In the genomic region with DNA sequence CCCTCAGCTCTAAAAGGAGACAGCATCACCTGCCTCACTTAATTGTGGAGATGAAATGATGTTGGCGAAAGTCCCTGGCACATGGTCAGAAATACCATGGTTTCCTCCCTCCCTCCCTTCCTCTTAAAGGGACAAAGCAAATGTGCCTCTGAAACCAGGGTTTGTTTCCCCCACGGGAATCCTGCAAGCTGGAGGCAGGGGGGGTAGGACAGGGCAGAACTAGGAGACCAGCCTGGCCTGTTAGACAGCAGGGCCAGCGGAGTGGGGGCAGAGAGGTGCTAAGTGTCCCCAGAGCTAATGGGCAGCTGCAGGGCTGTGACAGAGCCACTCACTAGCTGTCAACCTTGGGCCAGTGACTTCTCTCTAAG, we compare ENCODE assay signal across 10 cellular contexts. TPM values are rescaled to one million over a fixed set of nuclear protein-coding genes. Genes with fewer than 3 reads are reported as not detected.
DNase-seq lines count a peak whose midpoint lies in the region; ATAC-seq, FAIRE-seq and TF ChIP-seq lines count a peak whose summit lies in the region.
"Had no signal": no experiment of that assay in that cellular context is flagged by ENCODE, and none has a peak within 500 bp of the region (broad histone marks: within the 10 kb centered on the region; RNA-seq: fewer than 3 reads in every experiment).

No MANE protein-coding gene starts in this region.

- no peak for TF ChIP-seq POLR2A in spleen (IDR thresholded peaks at IDR 0.05)
- no peak for TF ChIP-seq POLR2A in HepG2 (IDR thresholded peaks at IDR 0.05; ENCODE audit: insufficient read depth in 1 of 2, low read depth in 2 of 2, low read length in 2 of 2)

- H3K4me2 ChIP-seq in Loucy (ENCODE audit: low read depth, low read length, poor library complexity, severe bottlenecking), result no peak overlapping the region
- no peak overlapping the region for H3K4me2 ChIP-seq in HepG2 (ENCODE audit: low read depth, low read length)
- H3K4me2 ChIP-seq: PC-9 had no signal

- peak overlapping the region; percentile 29 for H3K9ac ChIP-seq in Loucy (ENCODE audit: low read depth, low read length, poor library complexity, severe bottlenecking)
- no peak overlapping the region for H3K9ac ChIP-seq in HepG2 (ENCODE audit: insufficient read depth, low read depth, low read length)

- POLR2A ChIA-PET in HepG2 (lab: Yijun Ruan, JAX), result interaction anchor here (1.3 kb wide), 1 partner anchor 56 kb away, joined by 3 read pairs; a partner anchor contains a TSS

- H3K4me3 Mint-ChIP-seq in stimulated activated memory B cell treated with anti-CD40 and anti-IgM and Interleukin-4, amounts not matched to agents 10 μg/mL and 1 μg/mL and 100 μg/mL, for 72 hours, result no peak overlapping the region

- no peak overlapping the region for H2AFZ ChIP-seq in Loucy (ENCODE audit: low read length)
- H2AFZ ChIP-seq in HepG2 (ENCODE audit: low read length), result no peak overlapping the region
- H2AFZ ChIP-seq: PC-9 had no signal

- no peak for TF ChIP-seq CTCF in Loucy (conservative IDR thresholded peaks at IDR 0.05; ENCODE audit: low read length)
- TF ChIP-seq CTCF in spleen (IDR thresholded peaks at IDR 0.05 in 8 of 11, conservative IDR thresholded peaks at IDR 0.05 in 3 of 11), result no peak
- no peak for TF ChIP-seq CTCF in HepG2 (CRISPR knock-in tag; IDR thresholded peaks at IDR 0.05)

- no peaks in the 10 kb centered on the region for H3F3A ChIP-seq in Loucy (ENCODE audit: low read depth)

- H3K4me1 ChIP-seq in Loucy (ENCODE audit: insufficient read depth, low read length, poor library complexity, severe bottlenecking), result peaks cover 62% of the 10 kb centered on the region
- H3K4me1 ChIP-seq in right cardiac atrium (ENCODE audit: control insufficient read depth, insufficient read depth, low read length), result peaks cover 15% of the 10 kb centered on the region
- peaks cover 0 to 72% (median 46%) of the 10 kb centered on the region in 6 donors for H3K4me1 ChIP-seq in spleen
- H3K4me1 ChIP-seq in HepG2 (ENCODE audit: insufficient read depth, low read length), result no peaks in the 10 kb centered on the region

- H3K27ac ChIP-seq in caudate nucleus (ENCODE audit: low read depth, low read length) (peak overlapping the region; percentile 28), right cardiac atrium (ENCODE audit: low read length) (peak overlapping the region; percentile 79), spleen (peak overlapping the region in 5 of 8 donors; percentile 21 to 88 (median 50)), HepG2 (ENCODE audit: extremely low read length, insufficient read depth, low read length) (no peak overlapping the region)
- H3K27ac ChIP-seq: PC-9 had no signal

- H4K20me1 ChIP-seq in Loucy (ENCODE audit: insufficient read depth, low read length, poor library complexity, severe bottlenecking), result no peaks in the 10 kb centered on the region
- no peaks in the 10 kb centered on the region for H4K20me1 ChIP-seq in HepG2 (ENCODE audit: insufficient read depth, low read length)

- no peak for TF ChIP-seq RAD21 in HepG2 (CRISPR knock-in tag; IDR thresholded peaks at IDR 0.05)

- H3K27ac Mint-ChIP-seq in stimulated activated memory B cell treated with anti-CD40 and anti-IgM and Interleukin-4, amounts not matched to agents 10 μg/mL and 1 μg/mL and 100 μg/mL, for 72 hours, result no peak overlapping the region

- H3K36me3 ChIP-seq in Loucy (ENCODE audit: insufficient read depth, low read length) (no peaks in the 10 kb centered on the region), spleen (no peaks in the 10 kb centered on the region), HepG2 (replicated peaks in 1 of 2; ENCODE audit: control insufficient read depth in 1 of 2, insufficient read depth in 2 of 2, low read length in 2 of 2) (no peaks in the 10 kb centered on the region)

- BruUV-seq in HepG2 (replicated peaks; lab: Mats Ljungman, UMichigan), result no TSS peak

- H3K79me2 ChIP-seq in Loucy (ENCODE audit: insufficient read depth, low read length), result no peaks in the 10 kb centered on the region
- no peaks in the 10 kb centered on the region for H3K79me2 ChIP-seq in HepG2 (ENCODE audit: insufficient read depth, low read length)

- CTCF ChIA-PET in HepG2 (lab: Yijun Ruan, JAX; ENCODE audit: low intra/inter-chr PET ratio, low total read pairs), result interaction anchor here (1.1 to 1.2 kb wide), 2 partner anchors 108 to 127 kb away, joined by 3 to 6 read pairs; no protein-coding TSS in a partner anchor

- ATAC-seq in right cardiac atrium (peak; percentile 13 to 23), HepG2 (no peak), HG02884 (IDR thresholded peaks at IDR 0.05; ENCODE audit: unreplicated experiment) (no peak), GM21515 (IDR thresholded peaks at IDR 0.05; ENCODE audit: unreplicated experiment) (no peak)
- no peak for ATAC-seq in stimulated activated memory B cell treated with anti-CD40 and anti-IgM and Interleukin-4, amounts not matched to agents 10 μg/mL and 1 μg/mL and 100 μg/mL, for 72 hours

- H3K9me2 ChIP-seq in Loucy (replicated peaks; ENCODE audit: low read depth, low read length), result no peaks in the 10 kb centered on the region

- H3K9me3 Mint-ChIP-seq in stimulated activated memory B cell treated with anti-CD40 and anti-IgM and Interleukin-4, amounts not matched to agents 10 μg/mL and 1 μg/mL and 100 μg/mL, for 72 hours, result no peaks in the 10 kb centered on the region

- in situ Hi-C loops in HepG2 (cut with HindIII; ENCODE audit: extremely low pct_ligation_motif_present, low pct_unique_long_range_greater_than_20kb), result loop anchor here (10.0 kb wide), 1 partner anchor 131 kb away; no protein-coding TSS in a partner anchor

- H3K4me3 ChIP-seq in Loucy (ENCODE audit: low read length, poor library complexity, severe bottlenecking) (no peak overlapping the region), right cardiac atrium (ENCODE audit: low read length) (no peak overlapping the region), spleen (no peak overlapping the region), HepG2 (replicated peaks in 1 of 3; ENCODE audit: insufficient read depth in 1 of 3, low read depth in 2 of 3, low read length in 3 of 3) (no peak overlapping the region)
- H3K4me3 ChIP-seq: PC-9 had no signal

- DNase-seq in caudate nucleus (lab: John Stamatoyannopoulos, UW), result peak in 1 of 61 donors; percentile 67
- DNase-seq in right cardiac atrium, result peak in 1 of 3 donors; percentile 61
- no peak for DNase-seq in spleen
- DNase-seq in HepG2 (ENCODE audit: low spot score), result no peak

- FAIRE-seq in HepG2 (lab: Jason Lieb, UNC), result no peak
- FAIRE-seq: islet of Langerhans had no signal

- peaks cover 24% of the 10 kb centered on the region for H3K4me1 Mint-ChIP-seq in stimulated activated memory B cell treated with anti-CD40 and anti-IgM and Interleukin-4, amounts not matched to agents 10 μg/mL and 1 μg/mL and 100 μg/mL, for 72 hours

- H3K27me3 Mint-ChIP-seq in stimulated activated memory B cell treated with anti-CD40 and anti-IgM and Interleukin-4, amounts not matched to agents 10 μg/mL and 1 μg/mL and 100 μg/mL, for 72 hours, result peaks cover 23% of the 10 kb centered on the region

- H3K9me3 ChIP-seq in Loucy (ENCODE audit: insufficient read depth, low read depth, low read length) (no peaks in the 10 kb centered on the region), right cardiac atrium (ENCODE audit: control insufficient read depth, low read length) (no peaks in the 10 kb centered on the region), spleen (no peaks in the 10 kb centered on the region), HepG2 (ENCODE audit: low read length) (no peaks in the 10 kb centered on the region)

- intact Hi-C loops in right cardiac atrium (cut with DNase I), result loop anchor here (2.0 to 10.0 kb wide), 5 partner anchors 101 to 129 kb away; no protein-coding TSS in a partner anchor
- intact Hi-C loops in spleen (cut with DNase I; ENCODE audit: low total_unique reads), result loop anchor here (5.0 kb wide), 1 partner anchor 109 kb away; no protein-coding TSS in a partner anchor
- intact Hi-C loops in HepG2 (cut with micrococcal nuclease; ENCODE audit: unreplicated experiment), result loop anchor here (1.0 to 5.0 kb wide), 2 partner anchors 109 to 127 kb away; no protein-coding TSS in a partner anchor

- WGBS in right cardiac atrium, result 29% methylated on average over 3 of the region's 3 CpGs
- WGBS in spleen, 5 donors, result 13 to 41% (median 40%) methylated on average over 2 to 3 of the region's 3 CpGs
- no CpG with 5 or more reads among the region's 3 CpGs for WGBS in HepG2 (ENCODE audit: low lambda C conversion rate)

- TF ChIP-seq EP300 in HepG2 (IDR thresholded peaks at IDR 0.05; ENCODE audit: low read depth in 2 of 2, low read length in 2 of 2) (no peak), HepG2 (CRISPR knock-in tag; IDR thresholded peaks at IDR 0.05; ENCODE audit: borderline replicate concordance) (no peak)

- H3K36me3 Mint-ChIP-seq in stimulated activated memory B cell treated with anti-CD40 and anti-IgM and Interleukin-4, amounts not matched to agents 10 μg/mL and 1 μg/mL and 100 μg/mL, for 72 hours, result no peaks in the 10 kb centered on the region

- H3K27me3 ChIP-seq in Loucy (ENCODE audit: insufficient read depth, low read length, poor library complexity, severe bottlenecking) (no peaks in the 10 kb centered on the region), right cardiac atrium (ENCODE audit: control insufficient read depth, insufficient read depth) (no peaks in the 10 kb centered on the region), spleen (replicated peaks in 1 of 7) (peaks cover 0 to 38% (median 0%) of the 10 kb centered on the region in 7 donors), HepG2 (ENCODE audit: control insufficient read depth in 1 of 2, insufficient read depth in 2 of 2, low read length in 2 of 2) (no peaks in the 10 kb centered on the region)

RNA-seq across cellular contexts. Expression of a gene that starts 5.7 kb away (rescaled TPM):
- 1 to 10 TPM; 3.0 to 5.7 (median 4.2) TPM for total RNA-seq in right cardiac atrium
- 2.7 TPM for polyA plus RNA-seq in right cardiac atrium
- 1 to 10 TPM; 2.7 to 5.9 (median 4.2) TPM for total RNA-seq in spleen
- polyA plus RNA-seq in spleen, result under 1 TPM; 0.46 to 0.99 (median 0.61) TPM
- not detected in 2 replicates for total RNA-seq in HepG2 (2016; rRNA removed; fragmentation: Illumina TruSeq; extraction: Trizol)
- total RNA-seq in HepG2 (2016; cell fraction: cytosol; rRNA removed; fragmentation: Illumina TruSeq; extraction: Trizol; ENCODE audit: low read depth), result not detected in 2 replicates
- 0.04 TPM in 1 of 2 replicates, not detected in the other for total RNA-seq in HepG2 (2016; cell fraction: insoluble cytoplasmic fraction; rRNA removed; fragmentation: Illumina TruSeq; extraction: Trizol)
- total RNA-seq in HepG2 (2016; cell fraction: membrane; rRNA removed; fragmentation: Illumina TruSeq; extraction: Trizol), result not detected in 2 replicates
- total RNA-seq in HepG2 (2016; cell fraction: nucleus; rRNA removed; fragmentation: Illumina TruSeq; extraction: Trizol), result not detected in 2 replicates
- polyA plus RNA-seq in HepG2 (2011; rRNA removed), result 0.01 TPM in 1 of 2 replicates, not detected in the other
- not detected in 2 replicates for polyA plus RNA-seq in HepG2 (2011; cell fraction: cytosol; rRNA removed)
- not detected in 2 replicates for polyA plus RNA-seq in HepG2 (2011; cell fraction: nucleus; rRNA removed)
- not detected in 2 replicates for polyA plus RNA-seq in HepG2 (2012)
- not detected in 2 replicates for polyA plus RNA-seq in HepG2 (2016; cell fraction: cytosol; fragmentation: Illumina TruSeq; extraction: Trizol; ENCODE audit: low read depth)
- not detected in 2 replicates for polyA plus RNA-seq in HepG2 (2016; cell fraction: insoluble cytoplasmic fraction; fragmentation: Illumina TruSeq; extraction: Trizol; ENCODE audit: low read depth)
- polyA plus RNA-seq in HepG2 (2016; cell fraction: membrane; fragmentation: Illumina TruSeq; extraction: Trizol; ENCODE audit: low read depth), result not detected in 2 replicates
- polyA plus RNA-seq in HepG2 (2016; cell fraction: nucleus; fragmentation: Illumina TruSeq; extraction: Trizol; ENCODE audit: insufficient read depth, low read depth), result 0.11 TPM in 1 of 2 replicates, not detected in the other
- polyA minus RNA-seq in HepG2 (2011; rRNA and poly(A)+ RNA removed; ENCODE audit: low replicate concordance), result not detected in 2 replicates
- not detected in 2 replicates for polyA minus RNA-seq in HepG2 (2011; cell fraction: cytosol; rRNA and poly(A)+ RNA removed)
- not detected in 2 replicates for polyA minus RNA-seq in HepG2 (2011; cell fraction: nucleus; rRNA and poly(A)+ RNA removed)
- total RNA-seq: PC-9 had no signal

RNA-seq across cellular contexts. Expression of a gene that starts 55.5 kb away (rescaled TPM):
- total RNA-seq in right cardiac atrium, result 10 to 100 TPM in 3 of 4 donors, 1 to 10 TPM in 1; 8.9 to 13.2 (median 10.5) TPM
- 22.4 TPM for polyA plus RNA-seq in right cardiac atrium
- total RNA-seq in spleen, result 10 to 100 TPM in 3 of 7 donors, 1 to 10 TPM in 4; 6.0 to 11.7 (median 9.9) TPM
- polyA plus RNA-seq in spleen, result 10 to 100 TPM; 15.8 to 22.0 (median 18.3) TPM
- 29.5 and 43.2 TPM in 2 replicates for total RNA-seq in HepG2 (2016; rRNA removed; fragmentation: Illumina TruSeq; extraction: Trizol)
- 10.7 and 11.2 TPM in 2 replicates for total RNA-seq in HepG2 (2016; cell fraction: cytosol; rRNA removed; fragmentation: Illumina TruSeq; extraction: Trizol; ENCODE audit: low read depth)
- total RNA-seq in HepG2 (2016; cell fraction: insoluble cytoplasmic fraction; rRNA removed; fragmentation: Illumina TruSeq; extraction: Trizol), result 30.4 and 46.3 TPM in 2 replicates
- total RNA-seq in HepG2 (2016; cell fraction: membrane; rRNA removed; fragmentation: Illumina TruSeq; extraction: Trizol), result 12.8 and 13.8 TPM in 2 replicates
- 15.0 and 15.2 TPM in 2 replicates for total RNA-seq in HepG2 (2016; cell fraction: nucleus; rRNA removed; fragmentation: Illumina TruSeq; extraction: Trizol)
- polyA plus RNA-seq in HepG2 (2011; rRNA removed), result 9.9 and 12.6 TPM in 2 replicates
- 4.8 and 7.0 TPM in 2 replicates for polyA plus RNA-seq in HepG2 (2011; cell fraction: cytosol; rRNA removed)
- polyA plus RNA-seq in HepG2 (2011; cell fraction: nucleus; rRNA removed), result 2.0 and 6.0 TPM in 2 replicates
- 26.8 and 37.1 TPM in 2 replicates for polyA plus RNA-seq in HepG2 (2012)
- polyA plus RNA-seq in HepG2 (2016; cell fraction: cytosol; fragmentation: Illumina TruSeq; extraction: Trizol; ENCODE audit: low read depth), result 16.6 and 17.5 TPM in 2 replicates
- 70.9 and 79.1 TPM in 2 replicates for polyA plus RNA-seq in HepG2 (2016; cell fraction: insoluble cytoplasmic fraction; fragmentation: Illumina TruSeq; extraction: Trizol; ENCODE audit: low read depth)
- polyA plus RNA-seq in HepG2 (2016; cell fraction: membrane; fragmentation: Illumina TruSeq; extraction: Trizol; ENCODE audit: low read depth), result 17.8 and 21.6 TPM in 2 replicates
- polyA plus RNA-seq in HepG2 (2016; cell fraction: nucleus; fragmentation: Illumina TruSeq; extraction: Trizol; ENCODE audit: insufficient read depth, low read depth), result 25.2 and 26.0 TPM in 2 replicates
- polyA minus RNA-seq in HepG2 (2011; rRNA and poly(A)+ RNA removed; ENCODE audit: low replicate concordance), result 1.4 and 2.5 TPM in 2 replicates
- 3.7 and 4.5 TPM in 2 replicates for polyA minus RNA-seq in HepG2 (2011; cell fraction: cytosol; rRNA and poly(A)+ RNA removed)
- polyA minus RNA-seq in HepG2 (2011; cell fraction: nucleus; rRNA and poly(A)+ RNA removed), result 12.4 and 15.5 TPM in 2 replicates

Comparison
In these comparisons a context has a peak if more than half of its experiments do, and no peak if none do; other contexts are left out.
1. ATAC-seq: peak in right cardiac atrium (2 of 2); none in HepG2 (single experiment), HG02884 (single experiment), stimulated activated memory B cell treated with anti-CD40 and anti-IgM and Interleukin-4, amounts not matched to agents 10 μg/mL and 1 μg/mL and 100 μg/mL, for 72 hours (single experiment) and GM21515 (single experiment).